20 cellular contexts compared by ENCODE assay signal in the genomic region with DNA sequence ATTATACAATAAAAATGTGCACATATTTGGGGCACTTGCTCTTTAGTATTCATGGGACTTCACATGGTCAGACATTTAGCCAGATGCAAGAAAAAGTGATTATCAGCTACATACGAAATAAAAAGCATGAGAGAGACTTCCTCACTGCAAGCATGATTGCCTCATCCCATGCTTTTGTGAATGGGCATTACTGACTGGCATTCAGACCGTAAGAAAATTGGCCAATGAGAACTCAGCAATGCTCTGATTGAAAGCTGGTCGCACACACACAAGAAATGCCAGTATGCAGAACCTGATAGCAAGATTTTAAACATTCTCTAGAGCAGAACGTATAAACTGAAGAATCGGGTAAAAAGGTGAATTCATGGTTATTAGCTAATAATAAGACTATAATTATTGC. TPM values are rescaled to one million over a fixed set of nuclear protein-coding genes. Genes with fewer than 3 reads are reported as not detected.
"Had no signal": no experiment of that assay in that cellular context is flagged by ENCODE, and none has a peak within 500 bp of the region (broad histone marks: within the 10 kb centered on the region; RNA-seq: fewer than 3 reads in every experiment).

No MANE protein-coding gene starts in this region.

- H3K36me3 Mint-ChIP-seq: naive thymus-derived CD8-positive, alpha-beta T cell; stimulated activated effector memory CD8-positive, alpha-beta T cell treated with anti-CD3 and anti-CD28 coated beads, Interleukin-12 subunit alpha, Interleukin-12 subunit beta, amount 100 ng/mL, for 72 hours had no signal

- H3K9me3 Mint-ChIP-seq: central memory CD8-positive, alpha-beta T cell; stimulated activated effector memory CD8-positive, alpha-beta T cell treated with anti-CD3 and anti-CD28 coated beads, Interleukin-12 subunit alpha, Interleukin-12 subunit beta, amount 100 ng/mL, for 72 hours had no signal

- H3K4me3 Mint-ChIP-seq: central memory CD8-positive, alpha-beta T cell; naive thymus-derived CD8-positive, alpha-beta T cell; stimulated activated effector memory CD8-positive, alpha-beta T cell treated with anti-CD3 and anti-CD28 coated beads, Interleukin-12 subunit alpha, Interleukin-12 subunit beta, amount 100 ng/mL, for 72 hours had no signal

- H3K27me3 ChIP-seq: esophagus muscularis mucosa, gastroesophageal sphincter, neutrophil, transverse colon had no signal

- ATAC-seq: gastroesophageal sphincter; mucosa of descending colon; naive thymus-derived CD8-positive, alpha-beta T cell; right cardiac atrium; stimulated activated effector memory CD8-positive, alpha-beta T cell treated with anti-CD3 and anti-CD28 coated beads, Interleukin-12 subunit alpha, Interleukin-12 subunit beta, amount 100 ng/mL, for 72 hours; stimulated activated naive CD8-positive, alpha-beta T cell treated with anti-CD3 and anti-CD28 coated beads, Interleukin-15, Interleukin-2, amounts not matched to agents 100 U/mL and 50 U/mL, for 24 hours had no signal

- H3K27ac ChIP-seq: epithelial cell of prostate, esophagus muscularis mucosa, gastroesophageal sphincter, neutrophil, thoracic aorta, transverse colon had no signal

- H3K4me3 ChIP-seq: esophagus muscularis mucosa, gastroesophageal sphincter, mucosa of descending colon, smooth muscle cell, thoracic aorta, transverse colon had no signal

- H3K4me1 ChIP-seq: transverse colon had no signal

- H3K36me3 ChIP-seq: esophagus muscularis mucosa, gastroesophageal sphincter, neutrophil, thoracic aorta, transverse colon had no signal

- DNase-seq: cortex of kidney; effector memory CD4-positive, alpha-beta T cell; mucosa of descending colon; naive thymus-derived CD8-positive, alpha-beta T cell; right cardiac atrium; stimulated activated CD4-positive, alpha-beta T cell treated with anti-CD3 and anti-CD28 coated beads, Interleukin-4, amount 100 ng/mL, for 1 hour; stimulated activated CD8-positive, alpha-beta memory T cell treated with anti-CD3 and anti-CD28 coated beads, Interleukin-4, amount 100 ng/mL, for 48 hours; stimulated activated naive CD8-positive, alpha-beta T cell treated with anti-CD3 and anti-CD28 coated beads, Interleukin-15, Interleukin-2, amounts not matched to agents 100 U/mL and 50 U/mL, for 24 hours; transverse colon had no signal

- H3K4me2 ChIP-seq: smooth muscle cell had no signal

- H3K4me1 Mint-ChIP-seq: central memory CD8-positive, alpha-beta T cell; naive thymus-derived CD8-positive, alpha-beta T cell; stimulated activated effector memory CD8-positive, alpha-beta T cell treated with anti-CD3 and anti-CD28 coated beads, Interleukin-12 subunit alpha, Interleukin-12 subunit beta, amount 100 ng/mL, for 72 hours had no signal

- H3K27ac Mint-ChIP-seq: naive thymus-derived CD8-positive, alpha-beta T cell; stimulated activated effector memory CD8-positive, alpha-beta T cell treated with anti-CD3 and anti-CD28 coated beads, Interleukin-12 subunit alpha, Interleukin-12 subunit beta, amount 100 ng/mL, for 72 hours had no signal

- H3K9me3 ChIP-seq: esophagus muscularis mucosa, gastroesophageal sphincter, mucosa of descending colon, neutrophil, thoracic aorta, transverse colon had no signal

RNA-seq across cellular contexts. Expression of a gene that starts 39.3 kb away (rescaled TPM):
- total RNA-seq: kidney epithelial cell; lung microvascular endothelial cell; naive thymus-derived CD8-positive, alpha-beta T cell; transverse colon had no signal
- polyA plus RNA-seq: naive thymus-derived CD8-positive, alpha-beta T cell; neural cell had no signal
